Comparison of ENCODE assay signal across 8 cellular contexts in the genomic region with DNA sequence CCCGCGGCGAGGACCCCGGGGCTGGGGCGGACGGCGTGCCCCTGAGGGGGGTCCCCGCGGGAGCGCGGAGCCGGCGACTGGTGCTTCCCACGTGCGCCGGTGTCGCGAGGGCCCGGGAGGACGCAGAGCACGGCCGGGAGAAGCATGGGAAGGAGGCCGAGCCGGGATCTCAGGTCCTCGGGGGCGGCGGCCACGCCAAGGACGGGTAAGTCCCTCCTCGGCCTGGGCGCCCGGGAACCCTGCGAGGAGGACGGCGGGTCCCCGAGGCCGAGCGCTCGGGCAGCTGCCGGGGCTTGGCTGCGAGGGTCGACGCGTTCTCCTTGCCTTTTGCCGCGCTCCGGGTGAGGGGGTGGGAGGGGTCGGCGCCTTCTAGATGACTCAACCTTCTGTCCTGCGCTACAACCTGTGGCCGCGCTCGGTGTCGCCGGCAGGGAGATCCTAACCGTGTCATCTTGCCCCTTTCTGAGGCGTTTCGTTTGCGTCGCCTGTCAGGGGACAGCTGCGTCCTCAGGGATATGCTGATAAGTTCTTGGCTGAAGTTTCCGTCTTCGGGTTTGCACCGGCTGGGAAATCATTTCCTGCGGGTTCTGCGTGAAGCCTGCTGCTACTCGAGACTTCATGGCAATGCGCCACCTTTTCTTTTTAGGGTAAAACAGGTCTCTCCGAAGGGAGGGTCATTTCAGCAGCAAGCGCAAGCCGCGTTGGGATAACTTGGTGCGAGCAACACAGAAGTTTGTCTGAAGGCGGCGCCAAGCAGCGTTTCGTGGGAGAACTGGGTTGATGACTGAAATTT. TPM values are rescaled to one million over a fixed set of nuclear protein-coding genes. Genes with fewer than 3 reads are reported as not detected.
DNase-seq lines count a peak whose midpoint lies in the region; ATAC-seq, FAIRE-seq and TF ChIP-seq lines count a peak whose summit lies in the region.

No MANE protein-coding gene starts in this region.

- peaks cover 3% of the 10 kb centered on the region for H3K9me1 ChIP-seq in keratinocyte (ENCODE audit: control insufficient read depth, extremely low read depth, insufficient read depth, low read length)

- intact Hi-C loops in mammary epithelial cell (cut with micrococcal nuclease), result loop anchor here (1.0 to 5.0 kb wide), 4 partner anchors 26 to 188 kb away; a partner anchor contains a TSS

- no peaks in the 10 kb centered on the region for H3K9me3 ChIP-seq in mammary epithelial cell (replicated peaks; ENCODE audit: insufficient read depth, low read length)
- no peaks in the 10 kb centered on the region for H3K9me3 ChIP-seq in keratinocyte (ENCODE audit: control insufficient read depth, low read depth, low read length)

- WGBS in mammary epithelial cell (ENCODE audit: low coverage, missing lambda C conversion rate), result 0% methylated on average over 26 of the region's 77 CpGs

- H4K20me1 ChIP-seq in mammary epithelial cell (ENCODE audit: insufficient read depth, low read length) (no peaks in the 10 kb centered on the region), keratinocyte (ENCODE audit: control insufficient read depth, extremely low read depth, insufficient read depth, low read length) (no peaks in the 10 kb centered on the region)

- no TSS peak for BruUV-seq in mammary epithelial cell (replicated peaks; lab: Mats Ljungman, UMichigan)

- H3K9ac ChIP-seq in mammary epithelial cell (ENCODE audit: insufficient read depth, low read length) (peak overlapping the region; percentile 75), keratinocyte (ENCODE audit: control insufficient read depth, extremely low read depth, insufficient read depth, low read length) (peak overlapping the region; percentile 88)

- H3K4me3 ChIP-seq in mammary epithelial cell (replicated peaks in 1 of 3; ENCODE audit: insufficient read depth in 1 of 3, low read depth in 2 of 3, low read length in 3 of 3) (peak overlapping the region; percentile 76 to 91 (median 81)), keratinocyte (ENCODE audit: control insufficient read depth in 2 of 3, extremely low read depth in 1 of 3, insufficient read depth in 2 of 3, low read depth in 1 of 3, low read length in 3 of 3) (peak overlapping the region; percentile 94 to 97 (median 94))

- no peaks in the 10 kb centered on the region for H3K36me3 ChIP-seq in mammary epithelial cell (ENCODE audit: insufficient read depth, low read length)
- H3K36me3 ChIP-seq in keratinocyte (ENCODE audit: control insufficient read depth in 2 of 2, extremely low read depth in 1 of 2, insufficient read depth in 2 of 2, low read length in 2 of 2), result no peaks in the 10 kb centered on the region

- H3K4me2 ChIP-seq in mammary epithelial cell (ENCODE audit: insufficient read depth, low read depth, low read length), result peak overlapping the region; percentile 86
- peak overlapping the region; percentile 95 for H3K4me2 ChIP-seq in keratinocyte (ENCODE audit: control insufficient read depth, extremely low read depth, insufficient read depth, low read depth, low read length)

- H3K4me1 ChIP-seq in mammary epithelial cell (ENCODE audit: insufficient read depth, low read length), result peaks cover 5% of the 10 kb centered on the region
- peaks cover 13% of the 10 kb centered on the region for H3K4me1 ChIP-seq in keratinocyte (ENCODE audit: control insufficient read depth, extremely low read depth, insufficient read depth, low read length)

- DNase-seq in GM03348 (ENCODE audit: low spot score), result peak; percentile 69
- DNase-seq in Kasumi-1 (lab: John Stamatoyannopoulos, UW), result peak; percentile 79 to 86
- DNase-seq in mammary epithelial cell, result peak; percentile 71
- DNase-seq in keratinocyte (ENCODE audit: low read depth, low spot score), result peak; percentile 30
- peak; percentile 42 to 65 (median 62) for DNase-seq in stimulated activated CD4-positive, alpha-beta T cell treated with anti-CD3 and anti-CD28 coated beads, Interleukin-12 subunit alpha, Interleukin-12 subunit beta, amount 100 ng/mL, for 48 hours (ENCODE audit: low read depth in 2 of 3, low spot score in 1 of 3)
- no peak for DNase-seq in HPDE6-E6E7 (ENCODE audit: extremely low spot score)

- H3K27me3 ChIP-seq in mammary epithelial cell (ENCODE audit: insufficient read depth, low read length) (no peaks in the 10 kb centered on the region), keratinocyte (ENCODE audit: control insufficient read depth, extremely low read depth, insufficient read depth, low read length) (no peaks in the 10 kb centered on the region)

- dilution Hi-C loops in mammary epithelial cell (cut with HindIII; ENCODE audit: low sequenced_read_pairs) (no loop called here), keratinocyte (cut with MboI; ENCODE audit: extremely low pct_ligation_motif_present, low sequenced_read_pairs) (no loop called here)

- TF ChIP-seq CTCF in VCaP (conservative IDR thresholded peaks at IDR 0.05), result peak; percentile 73
- peak; percentile 18 to 62 for TF ChIP-seq CTCF in mammary epithelial cell (conservative IDR thresholded peaks at IDR 0.05 in 1 of 2, IDR thresholded peaks at IDR 0.05 in 1 of 2; ENCODE audit: extremely low read depth in 1 of 2, insufficient read depth in 1 of 2, low read depth in 1 of 2, low read length in 2 of 2)
- TF ChIP-seq CTCF in keratinocyte (optimal IDR thresholded peaks at IDR 0.05 in 1 of 3, IDR thresholded peaks at IDR 0.05 in 1 of 3, conservative IDR thresholded peaks at IDR 0.05 in 1 of 3; ENCODE audit: extremely low read depth in 1 of 3, insufficient read depth in 2 of 3, low read length in 3 of 3), result peak; percentile 60 to 76 (median 63)

- peak overlapping the region; percentile 80 for H2AFZ ChIP-seq in mammary epithelial cell (ENCODE audit: low read depth, low read length)
- H2AFZ ChIP-seq in keratinocyte (ENCODE audit: control insufficient read depth, low read length), result peak overlapping the region; percentile 84

- peak; percentile 47 for ATAC-seq in GM21723 (IDR thresholded peaks at IDR 0.05; ENCODE audit: unreplicated experiment)

- no peak for FAIRE-seq in keratinocyte (lab: Jason Lieb, UNC)

- CTCF ChIA-PET in mammary epithelial cell (lab: Charles Lee; ENCODE audit: low non-redundant PET), result no interaction called here

- in situ Hi-C loops in mammary epithelial cell (cut with MboI; ENCODE audit: low sequenced_read_pairs in 2 of 2), result no loop called here

- H3K79me2 ChIP-seq in mammary epithelial cell (ENCODE audit: insufficient read depth, low read length), result peaks cover 52% of the 10 kb centered on the region
- H3K79me2 ChIP-seq in keratinocyte (ENCODE audit: control insufficient read depth, insufficient read depth, low read length), result peaks cover 55% of the 10 kb centered on the region

- H3K27ac ChIP-seq in VCaP, result peak overlapping the region; percentile 85
- H3K27ac ChIP-seq in mammary epithelial cell (ENCODE audit: insufficient read depth, low read depth, low read length), result peak overlapping the region; percentile 64
- peak overlapping the region; percentile 83 for H3K27ac ChIP-seq in keratinocyte (ENCODE audit: control insufficient read depth, insufficient read depth, low read length)

RNA-seq across cellular contexts. Expression of a gene that starts 0.5 kb away (rescaled TPM):
- 10 to 100 TPM; 73.1 to 82.0 TPM for total RNA-seq in mammary epithelial cell
- polyA plus RNA-seq in mammary epithelial cell, result 30.2 TPM
- polyA minus RNA-seq in mammary epithelial cell, result 31.8 TPM
- 34.9 to 40.4 TPM (median 35.0 TPM) in 3 replicates for polyA plus RNA-seq in keratinocyte
- polyA plus RNA-seq in keratinocyte (2011; ENCODE audit: low read depth), result 38.8 TPM
- polyA plus RNA-seq in keratinocyte (2011; cell fraction: cytosol; rRNA removed), result 14.9 and 29.6 TPM in 2 replicates
- 61.5 and 71.4 TPM in 2 replicates for polyA plus RNA-seq in keratinocyte (2011; cell fraction: nucleus; rRNA removed)
- polyA plus RNA-seq in keratinocyte (2012; ENCODE audit: low replicate concordance), result 18.2 and 26.5 TPM in 2 replicates
- polyA minus RNA-seq in keratinocyte, result 17.5 to 82.6 TPM (median 47.0 TPM) in 3 replicates
- 40.9 TPM for polyA minus RNA-seq in keratinocyte (2011; cell fraction: cytosol; rRNA and poly(A)+ RNA removed)
- 93.5 and 163 TPM in 2 replicates for polyA minus RNA-seq in keratinocyte (2011; cell fraction: nucleus; rRNA and poly(A)+ RNA removed)

RNA-seq across cellular contexts. Expression of a gene that starts 18.8 kb away (rescaled TPM):
- total RNA-seq in mammary epithelial cell, result 10 to 100 TPM; 16.7 to 17.3 TPM
- polyA plus RNA-seq in mammary epithelial cell (14.4 TPM), keratinocyte (6.4 to 8.4 TPM (median 8.1 TPM) in 3 replicates)
- polyA minus RNA-seq in mammary epithelial cell (17.0 TPM), keratinocyte (10.6 to 13.9 TPM (median 11.4 TPM) in 3 replicates)
- 3.3 TPM for polyA plus RNA-seq in keratinocyte (2011; ENCODE audit: low read depth)
- polyA plus RNA-seq in keratinocyte (2011; cell fraction: cytosol; rRNA removed), result 4.8 and 7.2 TPM in 2 replicates
- 5.6 and 6.6 TPM in 2 replicates for polyA plus RNA-seq in keratinocyte (2011; cell fraction: nucleus; rRNA removed)
- polyA plus RNA-seq in keratinocyte (2012; ENCODE audit: low replicate concordance), result 8.2 and 11.3 TPM in 2 replicates
- polyA minus RNA-seq in keratinocyte (2011; cell fraction: cytosol; rRNA and poly(A)+ RNA removed), result 9.0 TPM
- 5.9 and 6.4 TPM in 2 replicates for polyA minus RNA-seq in keratinocyte (2011; cell fraction: nucleus; rRNA and poly(A)+ RNA removed)
